Comparison of ENCODE assay signal across 1 cellular context in genomic region chr9:92877531-92878430, GRCh38.
TF ChIP-seq lines count a peak whose summit lies in the region.

Gene ZNF484 (minus strand): TSS chr9:92878038. CDS start chr9:92875029, 3,009 bp downstream.

TF ChIP-seq in K562, 482 proteins besides CTCF, POLR2A, EP300 and RAD21 (continued from another document and continues in another):
- TF ChIP-seq, protein P1, sequence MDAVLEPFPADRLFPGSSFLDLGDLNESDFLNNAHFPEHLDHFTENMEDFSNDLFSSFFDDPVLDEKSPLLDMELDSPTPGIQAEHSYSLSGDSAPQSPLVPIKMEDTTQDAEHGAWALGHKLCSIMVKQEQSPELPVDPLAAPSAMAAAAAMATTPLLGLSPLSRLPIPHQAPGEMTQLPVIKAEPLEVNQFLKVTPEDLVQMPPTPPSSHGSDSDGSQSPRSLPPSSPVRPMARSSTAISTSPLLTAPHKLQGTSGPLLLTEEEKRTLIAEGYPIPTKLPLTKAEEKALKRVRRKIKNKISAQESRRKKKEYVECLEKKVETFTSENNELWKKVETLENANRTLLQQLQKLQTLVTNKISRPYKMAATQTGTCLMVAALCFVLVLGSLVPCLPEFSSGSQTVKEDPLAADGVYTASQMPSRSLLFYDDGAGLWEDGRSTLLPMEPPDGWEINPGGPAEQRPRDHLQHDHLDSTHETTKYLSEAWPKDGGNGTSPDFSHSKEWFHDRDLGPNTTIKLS (IDR thresholded peaks at IDR 0.05; ENCODE audit: borderline replicate concordance, low read depth) = peak; percentile 38; the same call in 1 of the 2 replicates
- peak; percentile 83; the same call in 1 of the 2 replicates for TF ChIP-seq ZNF589 (CRISPR knock-in tag; IDR thresholded peaks at IDR 0.05; ENCODE audit: low read depth)
- TF ChIP-seq L3MBTL2 (IDR thresholded peaks at IDR 0.05) = 0 out of 2 replicates have a peak, but pooled peaks have one; percentile 16
- peak; percentile 52 for TF ChIP-seq TAF9B (IDR thresholded peaks at IDR 0.05; ENCODE audit: partially characterized antibody)
- TF ChIP-seq ARID4B (CRISPR knock-in tag; IDR thresholded peaks at IDR 0.05) = 0 out of 2 replicates have a peak, but pooled peaks have one; percentile 31
- TF ChIP-seq TAF15 (IDR thresholded peaks at IDR 0.05; ENCODE audit: low read depth, low read length) = no peak
- peak; percentile 39 for TF ChIP-seq MAFK (IDR thresholded peaks at IDR 0.05; ENCODE audit: low read length)
- TF ChIP-seq ID3 (CRISPR knock-in tag; IDR thresholded peaks at IDR 0.05) = no peak
- peak; percentile 67; the same call in 1 of the 2 replicates for TF ChIP-seq ID3 (tag; IDR thresholded peaks at IDR 0.05)
- TF ChIP-seq E2F4 (CRISPR knock-in tag; IDR thresholded peaks at IDR 0.05; ENCODE audit: low read depth) = no peak
- peak; percentile 54; the same call in 1 of the 2 replicates for TF ChIP-seq ZBTB40 (IDR thresholded peaks at IDR 0.05)
- no peak for TF ChIP-seq ZBTB40 (CRISPR knock-in tag; IDR thresholded peaks at IDR 0.05)
- TF ChIP-seq MYC (IDR thresholded peaks at IDR 0.05; ENCODE audit: low read depth, low read length) = peak; percentile 79
- no peak for TF ChIP-seq MYC (CRISPR knock-in tag; IDR thresholded peaks at IDR 0.05; ENCODE audit: borderline replicate concordance, low read depth)
- TF ChIP-seq, protein P2, sequence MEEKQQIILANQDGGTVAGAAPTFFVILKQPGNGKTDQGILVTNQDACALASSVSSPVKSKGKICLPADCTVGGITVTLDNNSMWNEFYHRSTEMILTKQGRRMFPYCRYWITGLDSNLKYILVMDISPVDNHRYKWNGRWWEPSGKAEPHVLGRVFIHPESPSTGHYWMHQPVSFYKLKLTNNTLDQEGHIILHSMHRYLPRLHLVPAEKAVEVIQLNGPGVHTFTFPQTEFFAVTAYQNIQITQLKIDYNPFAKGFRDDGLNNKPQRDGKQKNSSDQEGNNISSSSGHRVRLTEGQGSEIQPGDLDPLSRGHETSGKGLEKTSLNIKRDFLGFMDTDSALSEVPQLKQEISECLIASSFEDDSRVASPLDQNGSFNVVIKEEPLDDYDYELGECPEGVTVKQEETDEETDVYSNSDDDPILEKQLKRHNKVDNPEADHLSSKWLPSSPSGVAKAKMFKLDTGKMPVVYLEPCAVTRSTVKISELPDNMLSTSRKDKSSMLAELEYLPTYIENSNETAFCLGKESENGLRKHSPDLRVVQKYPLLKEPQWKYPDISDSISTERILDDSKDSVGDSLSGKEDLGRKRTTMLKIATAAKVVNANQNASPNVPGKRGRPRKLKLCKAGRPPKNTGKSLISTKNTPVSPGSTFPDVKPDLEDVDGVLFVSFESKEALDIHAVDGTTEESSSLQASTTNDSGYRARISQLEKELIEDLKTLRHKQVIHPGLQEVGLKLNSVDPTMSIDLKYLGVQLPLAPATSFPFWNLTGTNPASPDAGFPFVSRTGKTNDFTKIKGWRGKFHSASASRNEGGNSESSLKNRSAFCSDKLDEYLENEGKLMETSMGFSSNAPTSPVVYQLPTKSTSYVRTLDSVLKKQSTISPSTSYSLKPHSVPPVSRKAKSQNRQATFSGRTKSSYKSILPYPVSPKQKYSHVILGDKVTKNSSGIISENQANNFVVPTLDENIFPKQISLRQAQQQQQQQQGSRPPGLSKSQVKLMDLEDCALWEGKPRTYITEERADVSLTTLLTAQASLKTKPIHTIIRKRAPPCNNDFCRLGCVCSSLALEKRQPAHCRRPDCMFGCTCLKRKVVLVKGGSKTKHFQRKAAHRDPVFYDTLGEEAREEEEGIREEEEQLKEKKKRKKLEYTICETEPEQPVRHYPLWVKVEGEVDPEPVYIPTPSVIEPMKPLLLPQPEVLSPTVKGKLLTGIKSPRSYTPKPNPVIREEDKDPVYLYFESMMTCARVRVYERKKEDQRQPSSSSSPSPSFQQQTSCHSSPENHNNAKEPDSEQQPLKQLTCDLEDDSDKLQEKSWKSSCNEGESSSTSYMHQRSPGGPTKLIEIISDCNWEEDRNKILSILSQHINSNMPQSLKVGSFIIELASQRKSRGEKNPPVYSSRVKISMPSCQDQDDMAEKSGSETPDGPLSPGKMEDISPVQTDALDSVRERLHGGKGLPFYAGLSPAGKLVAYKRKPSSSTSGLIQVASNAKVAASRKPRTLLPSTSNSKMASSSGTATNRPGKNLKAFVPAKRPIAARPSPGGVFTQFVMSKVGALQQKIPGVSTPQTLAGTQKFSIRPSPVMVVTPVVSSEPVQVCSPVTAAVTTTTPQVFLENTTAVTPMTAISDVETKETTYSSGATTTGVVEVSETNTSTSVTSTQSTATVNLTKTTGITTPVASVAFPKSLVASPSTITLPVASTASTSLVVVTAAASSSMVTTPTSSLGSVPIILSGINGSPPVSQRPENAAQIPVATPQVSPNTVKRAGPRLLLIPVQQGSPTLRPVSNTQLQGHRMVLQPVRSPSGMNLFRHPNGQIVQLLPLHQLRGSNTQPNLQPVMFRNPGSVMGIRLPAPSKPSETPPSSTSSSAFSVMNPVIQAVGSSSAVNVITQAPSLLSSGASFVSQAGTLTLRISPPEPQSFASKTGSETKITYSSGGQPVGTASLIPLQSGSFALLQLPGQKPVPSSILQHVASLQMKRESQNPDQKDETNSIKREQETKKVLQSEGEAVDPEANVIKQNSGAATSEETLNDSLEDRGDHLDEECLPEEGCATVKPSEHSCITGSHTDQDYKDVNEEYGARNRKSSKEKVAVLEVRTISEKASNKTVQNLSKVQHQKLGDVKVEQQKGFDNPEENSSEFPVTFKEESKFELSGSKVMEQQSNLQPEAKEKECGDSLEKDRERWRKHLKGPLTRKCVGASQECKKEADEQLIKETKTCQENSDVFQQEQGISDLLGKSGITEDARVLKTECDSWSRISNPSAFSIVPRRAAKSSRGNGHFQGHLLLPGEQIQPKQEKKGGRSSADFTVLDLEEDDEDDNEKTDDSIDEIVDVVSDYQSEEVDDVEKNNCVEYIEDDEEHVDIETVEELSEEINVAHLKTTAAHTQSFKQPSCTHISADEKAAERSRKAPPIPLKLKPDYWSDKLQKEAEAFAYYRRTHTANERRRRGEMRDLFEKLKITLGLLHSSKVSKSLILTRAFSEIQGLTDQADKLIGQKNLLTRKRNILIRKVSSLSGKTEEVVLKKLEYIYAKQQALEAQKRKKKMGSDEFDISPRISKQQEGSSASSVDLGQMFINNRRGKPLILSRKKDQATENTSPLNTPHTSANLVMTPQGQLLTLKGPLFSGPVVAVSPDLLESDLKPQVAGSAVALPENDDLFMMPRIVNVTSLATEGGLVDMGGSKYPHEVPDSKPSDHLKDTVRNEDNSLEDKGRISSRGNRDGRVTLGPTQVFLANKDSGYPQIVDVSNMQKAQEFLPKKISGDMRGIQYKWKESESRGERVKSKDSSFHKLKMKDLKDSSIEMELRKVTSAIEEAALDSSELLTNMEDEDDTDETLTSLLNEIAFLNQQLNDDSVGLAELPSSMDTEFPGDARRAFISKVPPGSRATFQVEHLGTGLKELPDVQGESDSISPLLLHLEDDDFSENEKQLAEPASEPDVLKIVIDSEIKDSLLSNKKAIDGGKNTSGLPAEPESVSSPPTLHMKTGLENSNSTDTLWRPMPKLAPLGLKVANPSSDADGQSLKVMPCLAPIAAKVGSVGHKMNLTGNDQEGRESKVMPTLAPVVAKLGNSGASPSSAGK (IDR thresholded peaks at IDR 0.05) = peak; percentile 65
- no peak for TF ChIP-seq BCOR (IDR thresholded peaks at IDR 0.05)
- 0 out of 2 replicates have a peak, but pooled peaks have one; percentile 16 for TF ChIP-seq SMARCA5 (IDR thresholded peaks at IDR 0.05)
- no peak for TF ChIP-seq MTA1 (IDR thresholded peaks at IDR 0.05; ENCODE audit: borderline replicate concordance)
- TF ChIP-seq ELF1 (tag; IDR thresholded peaks at IDR 0.05) = peak; percentile 43; the same call in 1 of the 2 replicates
- peak; percentile 46; the same call in 1 of the 2 replicates for TF ChIP-seq POLR2G (IDR thresholded peaks at IDR 0.05; ENCODE audit: low read depth, low read length)
- no peak for TF ChIP-seq NBN (IDR thresholded peaks at IDR 0.05; ENCODE audit: low read depth)
- TF ChIP-seq KLF16 (IDR thresholded peaks at IDR 0.05) = no peak
- TF ChIP-seq SETDB1 (IDR thresholded peaks at IDR 0.05; ENCODE audit: low read length) = no peak
- TF ChIP-seq MEIS2 (IDR thresholded peaks at IDR 0.05; ENCODE audit: partially characterized antibody) = peak; percentile 70
